8 cellular contexts compared by ENCODE assay signal in the genomic region with DNA sequence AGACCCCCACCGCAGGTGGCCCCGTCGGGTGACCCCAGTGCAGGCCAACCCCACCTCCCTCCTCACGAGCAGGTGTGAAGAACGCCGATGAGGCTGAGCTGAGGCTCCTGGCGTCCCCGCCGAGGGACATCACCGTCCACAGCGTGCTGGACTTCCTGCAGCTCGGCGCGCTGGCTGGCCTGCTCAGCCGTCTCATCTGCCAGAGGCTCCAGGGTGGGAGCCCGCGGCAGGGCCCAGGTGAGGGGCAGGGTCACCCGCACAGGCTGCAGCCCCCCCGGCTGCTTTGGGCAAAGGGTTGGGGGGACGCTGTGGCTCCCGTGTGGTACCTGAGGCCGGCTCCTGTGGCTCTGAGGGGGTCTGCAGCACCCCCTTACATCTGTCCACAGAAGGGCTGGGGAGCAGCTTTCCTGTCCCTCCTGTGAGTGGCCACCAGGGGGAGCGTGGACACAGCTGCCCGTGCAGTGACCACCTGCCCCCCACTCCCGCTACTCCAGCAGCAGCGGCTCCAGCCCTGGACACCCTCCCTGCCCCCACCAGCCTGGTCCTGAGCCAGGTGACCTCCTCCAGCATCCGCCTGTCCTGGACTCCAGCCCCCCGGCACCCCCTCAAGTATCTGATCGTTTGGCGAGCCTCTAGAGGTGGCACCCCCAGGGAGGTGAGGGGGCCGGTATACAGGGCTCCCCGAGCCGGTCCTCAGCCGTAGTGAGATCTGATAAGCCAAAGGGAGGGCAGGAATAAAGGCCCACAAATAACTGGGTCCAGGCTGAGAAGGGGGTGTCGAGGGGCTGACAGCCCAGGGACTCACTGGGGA. TPM values are rescaled to one million over a fixed set of nuclear protein-coding genes. Genes with fewer than 3 reads are reported as not detected.
A peak's percentile ranks its signal among the peaks of the same experiment; 100 is the strongest.
DNase-seq lines count a peak whose midpoint lies in the region; ATAC-seq and TF ChIP-seq lines count a peak whose summit lies in the region.

No MANE protein-coding gene starts in this region.

- DNase-seq in NCI-H2029 treated with DMSO at 0.1 percent for 48 hours (lab: John Stamatoyannopoulos, UW) (peak; percentile 5), NCI-H2029 (lab: John Stamatoyannopoulos, UW) (no peak), LNCaP clone FGC (ENCODE audit: low read depth) (no peak), head of caudate nucleus (peak in 37 of 42 donors; percentile 21 to 78 (median 44)), sciatic nerve (ENCODE audit: low spot score) (no peak)
- peak; percentile 43 for DNase-seq in activated CD8-positive, alpha-beta memory T cell treated with anti-CD3 and anti-CD28 coated beads, Interleukin-2, amount 10 ng/mL, durations not matched to agents 7 days and 5 days
- DNase-seq in effector CD4-positive, alpha-beta T cell, result no peak

- CTCF ChIA-PET in activated CD8-positive, alpha-beta memory T cell treated with anti-CD3 and anti-CD28 coated beads, Interleukin-2, amount 10 ng/mL, durations not matched to agents 7 days and 5 days (lab: Charles Lee), result interaction anchor here (1.0 to 3.0 kb wide), 14 partner anchors 9 to 751 kb away, joined by 3 to 26 read pairs (median 3); a partner anchor contains a TSS

- intact Hi-C loops in head of caudate nucleus (cut with DNase I), result loop anchor here (5.0 kb wide), 1 partner anchor 73 kb away; no protein-coding TSS in a partner anchor
- intact Hi-C loops in sciatic nerve (cut with DNase I), result no loop called here

- H3K27me3 Mint-ChIP-seq in activated CD8-positive, alpha-beta memory T cell treated with anti-CD3 and anti-CD28 coated beads, Interleukin-2, amount 10 ng/mL, durations not matched to agents 7 days and 5 days, result no peaks in the 10 kb centered on the region

- H3K36me3 Mint-ChIP-seq in activated CD8-positive, alpha-beta memory T cell treated with anti-CD3 and anti-CD28 coated beads, Interleukin-2, amount 10 ng/mL, durations not matched to agents 7 days and 5 days, result no peaks in the 10 kb centered on the region

- H3K4me1 Mint-ChIP-seq in activated CD8-positive, alpha-beta memory T cell treated with anti-CD3 and anti-CD28 coated beads, Interleukin-2, amount 10 ng/mL, durations not matched to agents 7 days and 5 days, result no peaks in the 10 kb centered on the region

- H3K9me3 Mint-ChIP-seq in activated CD8-positive, alpha-beta memory T cell treated with anti-CD3 and anti-CD28 coated beads, Interleukin-2, amount 10 ng/mL, durations not matched to agents 7 days and 5 days (ENCODE audit: low read depth), result no peaks in the 10 kb centered on the region

- no peak overlapping the region for H3K4me3 Mint-ChIP-seq in activated CD8-positive, alpha-beta memory T cell treated with anti-CD3 and anti-CD28 coated beads, Interleukin-2, amount 10 ng/mL, durations not matched to agents 7 days and 5 days

- peak; percentile 90 for TF ChIP-seq CTCF in LNCaP clone FGC (IDR thresholded peaks at IDR 0.05; ENCODE audit: control insufficient read depth, extremely low read depth, insufficient read depth)

- H3K27ac Mint-ChIP-seq in activated CD8-positive, alpha-beta memory T cell treated with anti-CD3 and anti-CD28 coated beads, Interleukin-2, amount 10 ng/mL, durations not matched to agents 7 days and 5 days, result no peak overlapping the region

- no peak overlapping the region for H3K4me3 ChIP-seq in LNCaP clone FGC (ENCODE audit: low read depth, low read length)

- ATAC-seq in activated CD8-positive, alpha-beta memory T cell treated with anti-CD3 and anti-CD28 coated beads, Interleukin-2, amount 10 ng/mL, durations not matched to agents 7 days and 5 days, result no peak
- peak; percentile 50 for ATAC-seq in sciatic nerve
- no peak for ATAC-seq in HG03342 (IDR thresholded peaks at IDR 0.05; ENCODE audit: unreplicated experiment)

RNA-seq across cellular contexts. Expression of a gene that starts 16.5 kb away (rescaled TPM):
- not detected for total RNA-seq in activated CD8-positive, alpha-beta memory T cell treated with anti-CD3 and anti-CD28 coated beads, Interleukin-2, amount 10 ng/mL, durations not matched to agents 7 days and 5 days
- total RNA-seq in sciatic nerve, result 0.22 TPM

RNA-seq across cellular contexts. Expression of a gene that starts 36.9 kb away (rescaled TPM):
- 10 to 100 TPM; 79.6 to 90.2 TPM for total RNA-seq in activated CD8-positive, alpha-beta memory T cell treated with anti-CD3 and anti-CD28 coated beads, Interleukin-2, amount 10 ng/mL, durations not matched to agents 7 days and 5 days
- 81.6 TPM for total RNA-seq in sciatic nerve

RNA-seq across cellular contexts. Expression of a gene that starts 51.7 kb away (rescaled TPM):
- not detected for total RNA-seq in activated CD8-positive, alpha-beta memory T cell treated with anti-CD3 and anti-CD28 coated beads, Interleukin-2, amount 10 ng/mL, durations not matched to agents 7 days and 5 days
- total RNA-seq in sciatic nerve, result 0.80 TPM

RNA-seq across cellular contexts. Expression of a gene that starts 55.2 kb away (rescaled TPM):
- not detected for total RNA-seq in activated CD8-positive, alpha-beta memory T cell treated with anti-CD3 and anti-CD28 coated beads, Interleukin-2, amount 10 ng/mL, durations not matched to agents 7 days and 5 days
- total RNA-seq in sciatic nerve, result 3.0 TPM

Comparison
In these comparisons a context has a peak if more than half of its experiments do, and no peak if none do; other contexts are left out.
1. DNase-seq: peak in NCI-H2029 treated with DMSO at 0.1 percent for 48 hours (single experiment), activated CD8-positive, alpha-beta memory T cell treated with anti-CD3 and anti-CD28 coated beads, Interleukin-2, amount 10 ng/mL, durations not matched to agents 7 days and 5 days (single experiment) and head of caudate nucleus (37 of 42); none in NCI-H2029 (single experiment), LNCaP clone FGC (single experiment), sciatic nerve (single experiment) and effector CD4-positive, alpha-beta T cell (single experiment).